ENCODE assay signal across 18 cellular contexts in the genomic region with DNA sequence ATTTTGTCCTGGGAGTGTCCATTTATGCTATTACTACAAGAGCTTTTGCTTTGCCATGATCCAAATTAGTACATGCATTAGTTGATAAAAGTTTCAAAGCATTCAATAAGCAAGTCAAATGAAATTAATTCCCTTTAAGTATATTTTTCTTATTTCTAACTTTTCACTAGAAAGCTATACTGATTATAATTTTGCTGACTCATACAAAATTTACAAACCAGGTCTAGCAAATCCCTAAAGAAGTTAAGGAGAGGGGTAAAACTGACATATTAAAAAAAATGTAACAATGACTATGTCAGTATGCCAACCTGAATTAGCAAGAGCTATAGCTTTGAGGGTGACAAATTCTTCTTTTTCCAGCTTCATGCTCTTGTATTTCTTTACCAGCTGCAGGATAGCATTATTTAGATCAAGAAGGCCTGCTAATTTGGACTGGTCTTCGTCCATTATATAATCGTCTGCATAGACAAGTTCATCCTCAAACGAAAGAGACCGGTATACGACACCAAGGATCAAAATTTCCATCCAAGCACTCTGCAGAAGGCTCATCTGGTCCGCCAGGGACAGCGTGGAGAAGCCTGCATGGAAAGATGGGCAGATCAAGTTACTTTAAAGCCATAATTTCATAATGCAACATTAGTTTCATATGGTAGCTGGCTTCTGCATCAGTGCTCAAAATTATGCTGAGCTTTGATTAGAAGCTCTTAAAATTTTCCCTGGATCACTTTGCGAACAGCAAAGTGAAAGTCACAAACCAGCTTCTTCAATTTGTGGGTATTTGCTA.
A peak's percentile ranks its signal among the peaks of the same experiment; 100 is the strongest.
DNase-seq lines count a peak whose midpoint lies in the region; ATAC-seq, FAIRE-seq and TF ChIP-seq lines count a peak whose summit lies in the region.
"Had no signal": no experiment of that assay in that cellular context is flagged by ENCODE, and none has a peak within 500 bp of the region (broad histone marks: within the 10 kb centered on the region; RNA-seq: fewer than 3 reads in every experiment).

No MANE protein-coding gene starts in this region.

- WGBS in A549 (ENCODE audit: missing lambda C conversion rate) = 39% methylated on average over 8 of the region's 8 CpGs
- 41% methylated on average over 8 of the region's 8 CpGs for WGBS in SK-N-SH (ENCODE audit: low lambda C conversion rate)

- H3K36me3 ChIP-seq in SK-N-SH (replicated peaks in 1 of 2; ENCODE audit: control insufficient read depth in 1 of 2, insufficient read depth in 2 of 2, low read length in 1 of 2) (no peaks in the 10 kb centered on the region), ascending aorta (no peaks in the 10 kb centered on the region)
- H3K36me3 ChIP-seq: BLaER1 treated with 17β-estradiol and CSF1 and Interleukin-3, amounts not matched to agents 10 nM and 100 nM had no signal

- H3K79me2 ChIP-seq in SK-N-SH (ENCODE audit: insufficient read depth) = no peaks in the 10 kb centered on the region

- ATAC-seq in A549 = no peak
- ATAC-seq in activated T-cell treated with anti-CD3 and anti-CD28 coated beads, Interleukin-2, amount 50 U/mL, for 4 hours = no peak
- ATAC-seq: CD8-positive, alpha-beta T cell had no signal

- TF ChIP-seq EP300 in A549 (IDR thresholded peaks at IDR 0.05) = no peak
- TF ChIP-seq EP300 in SK-N-SH (IDR thresholded peaks at IDR 0.05; ENCODE audit: borderline replicate concordance in 1 of 2, low read depth in 1 of 2, low read length in 1 of 2) = peak in 1 of 2 experiments; percentile 74; a peak in 1 of 4 replicates

- no peaks in the 10 kb centered on the region for H3K9me3 Mint-ChIP-seq in HFFc6
- peaks cover 4% of the 10 kb centered on the region for H3K9me3 Mint-ChIP-seq in activated T-cell treated with anti-CD3 and anti-CD28 coated beads, Interleukin-2, amount 50 U/mL, for 4 hours

- FAIRE-seq in A549 (lab: Jason Lieb, UNC) = no peak
- FAIRE-seq: A204.1, GM12891 had no signal

- TF ChIP-seq CTCF in A549 (IDR thresholded peaks at IDR 0.05) (no peak), HFFc6 (IDR thresholded peaks at IDR 0.05) (no peak), SK-N-SH (IDR thresholded peaks at IDR 0.05) (no peak), ascending aorta (IDR thresholded peaks at IDR 0.05) (no peak)

- POLR2A ChIA-PET in A549 (lab: Yijun Ruan, JAX) = no interaction called here
- POLR2A ChIA-PET in SK-N-SH (lab: Yijun Ruan, JAX) = interaction anchor here (1.1 kb wide), 1 partner anchor 15 kb away, joined by 3 read pairs; no protein-coding TSS in a partner anchor

- H3K4me3 ChIP-seq in A549 = no peak overlapping the region
- H3K4me3 ChIP-seq in SK-N-SH (ENCODE audit: low read depth in 2 of 2, low read length in 1 of 2) = peak overlapping the region in 1 of 2 experiments; percentile 24; a peak in 2 of 4 replicates
- no peak overlapping the region for H3K4me3 ChIP-seq in ascending aorta
- H3K4me3 ChIP-seq: BLaER1 treated with 17β-estradiol and CSF1 and Interleukin-3, amounts not matched to agents 10 nM and 100 nM; PC-9 had no signal

- no peak for TF ChIP-seq POLR2A in A549 (IDR thresholded peaks at IDR 0.05; ENCODE audit: low read length)

- H3K27me3 Mint-ChIP-seq in HFFc6 (ENCODE audit: insufficient read depth) = no peaks in the 10 kb centered on the region
- H3K27me3 Mint-ChIP-seq in activated T-cell treated with anti-CD3 and anti-CD28 coated beads, Interleukin-2, amount 50 U/mL, for 4 hours (ENCODE audit: low read depth) = no peaks in the 10 kb centered on the region

- CTCF ChIA-PET in A549 (lab: Yijun Ruan, JAX) (interaction anchor here (1.2 kb wide), 1 partner anchor 48 kb away, joined by 3 read pairs; no protein-coding TSS in a partner anchor), SK-N-SH (lab: Yijun Ruan, JAX) (interaction anchor here (0.6 to 1.4 kb wide), 3 partner anchors 32 to 297 kb away, joined by 3 to 5 read pairs (median 3); no protein-coding TSS in a partner anchor)

- H3K4me3 Mint-ChIP-seq in HFFc6 = peak overlapping the region; percentile 60; the same call in 1 of the 2 replicates
- no peak overlapping the region for H3K4me3 Mint-ChIP-seq in activated T-cell treated with anti-CD3 and anti-CD28 coated beads, Interleukin-2, amount 50 U/mL, for 4 hours
- H3K4me3 Mint-ChIP-seq: CD8-positive, alpha-beta T cell had no signal

- H3K27me3 ChIP-seq in SK-N-SH (ENCODE audit: insufficient read depth) = no peaks in the 10 kb centered on the region
- H3K27me3 ChIP-seq in ascending aorta = no peaks in the 10 kb centered on the region
- H3K27me3 ChIP-seq: BLaER1 treated with 17β-estradiol and CSF1 and Interleukin-3, amounts not matched to agents 10 nM and 100 nM had no signal

- H3K4me2 ChIP-seq in A549 = no peak overlapping the region
- peak overlapping the region; percentile 14; the same call in 1 of the 2 replicates for H3K4me2 ChIP-seq in SK-N-SH
- H3K4me2 ChIP-seq: BLaER1 treated with 17β-estradiol and CSF1 and Interleukin-3, amounts not matched to agents 10 nM and 100 nM; PC-9 had no signal

- H3K4me1 Mint-ChIP-seq in HFFc6 (ENCODE audit: low read depth) = peaks cover 9% of the 10 kb centered on the region
- no peaks in the 10 kb centered on the region for H3K4me1 Mint-ChIP-seq in activated T-cell treated with anti-CD3 and anti-CD28 coated beads, Interleukin-2, amount 50 U/mL, for 4 hours (ENCODE audit: low read depth)

- TF ChIP-seq RAD21 in A549 (conservative IDR thresholded peaks at IDR 0.05 in 1 of 2, IDR thresholded peaks at IDR 0.05 in 1 of 2) (no peak), SK-N-SH (IDR thresholded peaks at IDR 0.05; ENCODE audit: low read length) (peak; percentile 21)

- no peak overlapping the region for H3K27ac Mint-ChIP-seq in HFFc6
- H3K27ac Mint-ChIP-seq: CD8-positive, alpha-beta T cell had no signal

- intact Hi-C loops in ascending aorta (cut with DNase I) = no loop called here

- DNase-seq in A549 (ENCODE audit: low read depth in 1 of 2, low spot score in 1 of 2) (no peak), HFFc6 (no peak), SK-N-SH (peak; percentile 37), fibroblast of peridontal ligament (ENCODE audit: extremely low read depth) (peak; percentile 53), NCI-H526 treated with DMSO at 0.1 percent for 48 hours (lab: John Stamatoyannopoulos, UW) (no peak), ascending aorta (ENCODE audit: low spot score in 2 of 2) (no peak)
- DNase-seq in activated T-cell treated with anti-CD3 and anti-CD28 coated beads, Interleukin-2, amount 50 U/mL, for 4 hours = no peak
- DNase-seq: CD8-positive, alpha-beta T cell; GOT3; KG1; MV-4-11; NCI-H1930; NCI-H446 treated with DMSO at 0.1 percent for 48 hours; PC-9 had no signal

- H3K9ac ChIP-seq in SK-N-SH = no peak overlapping the region
- H3K9ac ChIP-seq: BLaER1 treated with 17β-estradiol and CSF1 and Interleukin-3, amounts not matched to agents 10 nM and 100 nM had no signal

- H3F3A ChIP-seq in SK-N-SH (replicated peaks; ENCODE audit: insufficient read depth) = no peaks in the 10 kb centered on the region

- H3K9me2 ChIP-seq in SK-N-SH = no peaks in the 10 kb centered on the region

- H3K36me3 Mint-ChIP-seq in HFFc6 (ENCODE audit: low read depth) = no peaks in the 10 kb centered on the region
- H3K36me3 Mint-ChIP-seq in activated T-cell treated with anti-CD3 and anti-CD28 coated beads, Interleukin-2, amount 50 U/mL, for 4 hours (ENCODE audit: insufficient read depth) = no peaks in the 10 kb centered on the region
- H3K36me3 Mint-ChIP-seq: CD8-positive, alpha-beta T cell had no signal

- H2AFZ ChIP-seq in SK-N-SH (ENCODE audit: low read depth) = peak overlapping the region; percentile 62; the same call in 1 of the 2 replicates
- H2AFZ ChIP-seq: PC-9 had no signal

- no peaks in the 10 kb centered on the region for H4K20me1 ChIP-seq in SK-N-SH (ENCODE audit: insufficient read depth)
- H4K20me1 ChIP-seq: BLaER1 treated with 17β-estradiol and CSF1 and Interleukin-3, amounts not matched to agents 10 nM and 100 nM had no signal

- no peaks in the 10 kb centered on the region for H3K4me1 ChIP-seq in A549
- peaks cover 0 to 32% of the 10 kb centered on the region in 2 experiments; a peak in 2 of 4 replicates for H3K4me1 ChIP-seq in SK-N-SH (ENCODE audit: control insufficient read depth in 1 of 2, insufficient read depth in 2 of 2, low read depth in 1 of 2, low read length in 1 of 2)
- H3K4me1 ChIP-seq in ascending aorta = no peaks in the 10 kb centered on the region

- H3K9me3 ChIP-seq in A549 (no peaks in the 10 kb centered on the region), SK-N-SH (no peaks in the 10 kb centered on the region), ascending aorta (no peaks in the 10 kb centered on the region)
- H3K9me3 ChIP-seq: BLaER1 treated with 17β-estradiol and CSF1 and Interleukin-3, amounts not matched to agents 10 nM and 100 nM had no signal

- H3K27ac ChIP-seq in A549 = no peak overlapping the region
- H3K27ac ChIP-seq in SK-N-SH (ENCODE audit: low read depth in 2 of 2, low read length in 1 of 2) = peak overlapping the region in 1 of 2 experiments; percentile 81; a peak in 1 of 4 replicates
- H3K27ac ChIP-seq in ascending aorta = no peak overlapping the region
- H3K27ac ChIP-seq: BLaER1 treated with 17β-estradiol and CSF1 and Interleukin-3, amounts not matched to agents 10 nM and 100 nM; PC-9; RWPE1 had no signal

TF ChIP-seq in SK-N-SH, 30 proteins besides CTCF, POLR2A, EP300 and RAD21:
- peak; percentile 43 for TF ChIP-seq CHD2 (IDR thresholded peaks at IDR 0.05; ENCODE audit: low read length, partially characterized antibody)
- peak; percentile 57; the same call in 1 of the 2 replicates for TF ChIP-seq RCOR1 (IDR thresholded peaks at IDR 0.05; ENCODE audit: low read length)
- TF ChIP-seq TAF1 (IDR thresholded peaks at IDR 0.05; ENCODE audit: borderline replicate concordance, low read depth, low read length) = no peak
- peak; percentile 65; the same call in 1 of the 2 replicates for TF ChIP-seq MXI1 (IDR thresholded peaks at IDR 0.05; ENCODE audit: low read depth, low read length)
- TF ChIP-seq, protein P1, sequence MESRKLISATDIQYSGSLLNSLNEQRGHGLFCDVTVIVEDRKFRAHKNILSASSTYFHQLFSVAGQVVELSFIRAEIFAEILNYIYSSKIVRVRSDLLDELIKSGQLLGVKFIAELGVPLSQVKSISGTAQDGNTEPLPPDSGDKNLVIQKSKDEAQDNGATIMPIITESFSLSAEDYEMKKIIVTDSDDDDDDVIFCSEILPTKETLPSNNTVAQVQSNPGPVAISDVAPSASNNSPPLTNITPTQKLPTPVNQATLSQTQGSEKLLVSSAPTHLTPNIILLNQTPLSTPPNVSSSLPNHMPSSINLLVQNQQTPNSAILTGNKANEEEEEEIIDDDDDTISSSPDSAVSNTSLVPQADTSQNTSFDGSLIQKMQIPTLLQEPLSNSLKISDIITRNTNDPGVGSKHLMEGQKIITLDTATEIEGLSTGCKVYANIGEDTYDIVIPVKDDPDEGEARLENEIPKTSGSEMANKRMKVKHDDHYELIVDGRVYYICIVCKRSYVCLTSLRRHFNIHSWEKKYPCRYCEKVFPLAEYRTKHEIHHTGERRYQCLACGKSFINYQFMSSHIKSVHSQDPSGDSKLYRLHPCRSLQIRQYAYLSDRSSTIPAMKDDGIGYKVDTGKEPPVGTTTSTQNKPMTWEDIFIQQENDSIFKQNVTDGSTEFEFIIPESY (IDR thresholded peaks at IDR 0.05; ENCODE audit: borderline replicate concordance, low read depth) = no peak
- TF ChIP-seq GATA2 (CRISPR knock-in tag; IDR thresholded peaks at IDR 0.05) = peak; percentile 61
- no peak for TF ChIP-seq RXRA (IDR thresholded peaks at IDR 0.05; ENCODE audit: borderline replicate concordance, low read depth)

Comparison
In these comparisons a context has a peak if more than half of its experiments do, and no peak if none do; other contexts are left out.
1. DNase-seq: peak in SK-N-SH (single experiment) and fibroblast of peridontal ligament (single experiment); none in A549 (0 of 2), HFFc6 (single experiment), NCI-H526 treated with DMSO at 0.1 percent for 48 hours (single experiment), ascending aorta (0 of 2) and activated T-cell treated with anti-CD3 and anti-CD28 coated beads, Interleukin-2, amount 50 U/mL, for 4 hours (single experiment).